In the genomic region with DNA sequence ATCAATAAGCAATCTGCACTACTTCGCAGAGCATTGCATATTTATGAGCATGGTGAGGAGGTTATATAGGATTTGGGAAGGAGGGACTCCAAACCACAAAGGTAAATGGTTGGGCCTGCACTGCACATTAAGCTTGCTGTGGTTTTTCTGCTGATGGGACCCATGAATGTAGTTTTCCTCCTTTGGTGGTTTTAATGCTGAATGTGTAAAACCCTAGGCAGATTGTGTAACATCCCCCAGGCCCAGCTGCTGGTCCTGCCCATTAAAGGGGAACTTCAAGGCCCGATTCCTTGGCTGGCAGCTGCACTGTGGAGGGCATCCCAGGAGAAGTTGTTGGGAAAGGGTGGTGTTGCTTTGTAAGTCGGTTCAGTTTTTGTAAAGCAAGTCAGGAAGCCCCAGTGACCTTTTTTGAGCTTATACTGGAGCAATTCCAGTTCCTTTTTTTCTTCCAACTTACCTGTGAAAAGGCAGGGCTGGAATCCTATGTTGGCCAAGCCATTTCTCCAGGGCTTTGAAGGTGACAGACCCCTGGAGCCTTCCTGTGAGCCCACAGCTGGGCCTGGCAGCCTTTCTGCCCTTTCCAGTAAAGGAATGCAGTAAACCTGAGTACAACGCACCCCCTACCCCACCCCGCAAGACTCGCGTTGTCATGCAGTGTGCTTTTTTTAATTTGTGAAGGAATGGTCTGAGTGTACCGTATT, we compare ENCODE assay signal across 8 cellular contexts. TPM values are rescaled to one million over a fixed set of nuclear protein-coding genes. Genes with fewer than 3 reads are reported as not detected.
A peak's percentile ranks its signal among the peaks of the same experiment; 100 is the strongest.
DNase-seq lines count a peak whose midpoint lies in the region; ATAC-seq and TF ChIP-seq lines count a peak whose summit lies in the region.

No MANE protein-coding gene starts in this region.

- no peak for DNase-seq in SJSA1 (ENCODE audit: low read depth in 1 of 2, low spot score in 2 of 2)
- peak; percentile 81 to 88 for DNase-seq in foreskin fibroblast
- peak; percentile 67 to 73 (median 68) for DNase-seq in ovary
- DNase-seq in HuH-7 (ENCODE audit: low spot score): no peak
- DNase-seq in activated CD4-positive, alpha-beta T cell treated with anti-CD3 and anti-CD28 coated beads for 1 hour: no peak
- no peak for DNase-seq in cortex of kidney (lab: John Stamatoyannopoulos, UW)

- WGBS in ovary, 3 donors: 5 to 12% (median 9%) methylated on average over 8 of the region's 8 CpGs

- H3K27ac ChIP-seq in BLaER1: peak overlapping the region; percentile 79
- H3K27ac ChIP-seq in SJSA1: peak overlapping the region; percentile 96
- H3K27ac ChIP-seq in ovary: peak overlapping the region; percentile 12 to 92

- H3K9ac ChIP-seq in BLaER1: peak overlapping the region; percentile 77

- intact Hi-C loops in ovary (cut with DNase I): loop anchor here in 1 of 4 donors (2.0 kb wide), 1 partner anchor 19 kb away; no protein-coding TSS in a partner anchor

- H3K4me1 ChIP-seq in BLaER1 (peaks cover 45% of the 10 kb centered on the region), SJSA1 (replicated peaks) (peaks cover 52% of the 10 kb centered on the region), ovary (ENCODE audit: insufficient read depth) (peaks cover 21% of the 10 kb centered on the region)

- TF ChIP-seq CTCF in foreskin fibroblast (IDR thresholded peaks at IDR 0.05; ENCODE audit: low read depth, low read length): no peak
- TF ChIP-seq CTCF in ovary (IDR thresholded peaks at IDR 0.05): no peak

- H3K9me3 ChIP-seq in BLaER1 (0 out of 2 replicates have a peak, but pooled peaks cover 5% of the 10 kb centered on the region), SJSA1 (replicated peaks) (no peaks in the 10 kb centered on the region), ovary (no peaks in the 10 kb centered on the region)

- H4K20me1 ChIP-seq in BLaER1: no peaks in the 10 kb centered on the region

- H3K4me3 ChIP-seq in BLaER1: peak overlapping the region; percentile 67
- H3K4me3 ChIP-seq in SJSA1: peak overlapping the region; percentile 55
- peak overlapping the region; percentile 2 to 68 for H3K4me3 ChIP-seq in foreskin fibroblast (ENCODE audit: low read depth in 1 of 2, low read length in 2 of 2)
- no peak overlapping the region for H3K4me3 ChIP-seq in ovary

- peak overlapping the region; percentile 93 for H3K4me2 ChIP-seq in BLaER1

- H3K36me3 ChIP-seq in BLaER1 (0 out of 2 replicates have a peak, but pooled peaks cover 4% of the 10 kb centered on the region), SJSA1 (peaks cover 23% of the 10 kb centered on the region), ovary (no peaks in the 10 kb centered on the region)

- no peaks in the 10 kb centered on the region for H3K27me3 ChIP-seq in BLaER1
- no peaks in the 10 kb centered on the region for H3K27me3 ChIP-seq in SJSA1 (replicated peaks)
- H3K27me3 ChIP-seq in ovary: no peaks in the 10 kb centered on the region

- no peak for TF ChIP-seq POLR2A in ovary (IDR thresholded peaks at IDR 0.05)

- TF ChIP-seq EP300 in ovary (IDR thresholded peaks at IDR 0.05): no peak

- no peak for ATAC-seq in HG03565 (IDR thresholded peaks at IDR 0.05; ENCODE audit: unreplicated experiment)

RNA-seq across cellular contexts. Expression of a gene that starts 43.1 kb away (rescaled TPM):
- 50.0 and 71.7 TPM in 2 replicates for total RNA-seq in SJSA1 (2014; rRNA removed; shearing (Covaris generic))
- total RNA-seq in ovary: 10 to 100 TPM; 19.4 to 58.6 (median 43.3) TPM
- 10 to 100 TPM; 48.6 to 67.6 TPM for polyA plus RNA-seq in ovary

Comparison
In these comparisons a context has a peak if more than half of its experiments do, and no peak if none do; other contexts are left out.
1. DNase-seq: peak in foreskin fibroblast (2 of 2) and ovary (5 of 5); none in SJSA1 (0 of 2), HuH-7 (single experiment), activated CD4-positive, alpha-beta T cell treated with anti-CD3 and anti-CD28 coated beads for 1 hour (single experiment) and cortex of kidney (single experiment).
2. Peak in every context shown above with its lines, with median percentiles within 50 percentile points of each other: H3K27ac ChIP-seq.